22 cellular contexts compared by ENCODE assay signal in the genomic region with DNA sequence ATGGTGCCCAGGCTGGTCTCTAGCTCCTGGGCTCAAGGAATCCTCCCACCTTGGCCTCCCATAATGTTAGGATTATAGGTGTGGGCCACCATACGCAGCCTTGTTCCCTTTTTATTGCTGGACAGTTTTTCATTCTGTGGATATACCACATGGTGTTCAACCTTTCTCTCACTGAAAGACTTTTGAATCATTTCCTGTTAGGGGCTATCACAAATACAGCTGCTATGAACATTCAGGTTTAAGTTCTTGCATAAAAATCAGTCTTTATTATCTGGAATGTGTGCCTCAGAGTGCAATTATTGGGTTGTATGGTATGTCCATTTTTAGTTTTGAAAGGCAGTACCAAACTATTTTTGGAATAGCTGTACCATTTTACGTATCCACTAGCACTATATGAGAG.
"Had no signal": no experiment of that assay in that cellular context is flagged by ENCODE, and none has a peak within 500 bp of the region (broad histone marks: within the 10 kb centered on the region; RNA-seq: fewer than 3 reads in every experiment).

No MANE protein-coding gene starts in this region.

- H3K36me3 ChIP-seq: MG63, SJSA1 had no signal

- FAIRE-seq: RCC 7860 had no signal

- H3K4me3 ChIP-seq: MG63, SJSA1, SK-N-MC had no signal

- H3K4me1 ChIP-seq: SJSA1 had no signal

- DNase-seq: Karpas-422, KG1, MG63, NCI-H1092 treated with DMSO at 0.1 percent for 48 hours, NCI-H1436, NCI-H187, NCI-H2029, NCI-H2081 treated with DMSO at 0.1 percent for 48 hours, NCI-H2171, NCI-H226, NCI-H446, NCI-H510A, NCI-H524 treated with DMSO at 0.1 percent for 48 hours, NCI-H69, NCI-H774, Right ventricle myocardium superior, RPMI8226, SIG-M5 had no signal

- H3K27ac ChIP-seq: HL-60, SJSA1, SK-N-MC had no signal

- H3K27me3 ChIP-seq: MG63, SJSA1 had no signal

- H3K9me3 ChIP-seq: MG63, SJSA1 had no signal
